1 cellular context compared by ENCODE assay signal in genomic region chr5:122144236-122144635, GRCh38.
TF ChIP-seq lines count a peak whose summit lies in the region.

No MANE protein-coding gene starts in this region.

TF ChIP-seq in SK-N-SH treated with all-trans-retinoic acid at 6 μM for 48 hours, 23 proteins besides CTCF, POLR2A, EP300 and RAD21 (continued from another document):
- TF ChIP-seq PATZ1 (CRISPR knock-in tag; IDR thresholded peaks at IDR 0.05; ENCODE audit: borderline replicate concordance) (no peak), ESRRG (CRISPR knock-in tag; IDR thresholded peaks at IDR 0.05) (no peak), ZFP3 (CRISPR knock-in tag; IDR thresholded peaks at IDR 0.05) (no peak), GLIS3 (CRISPR knock-in tag; IDR thresholded peaks at IDR 0.05) (no peak), CSRNP3 (CRISPR knock-in tag; IDR thresholded peaks at IDR 0.05) (no peak), ARNTL (CRISPR knock-in tag; IDR thresholded peaks at IDR 0.05; ENCODE audit: borderline replicate concordance, low read depth) (no peak)
